In genomic region chr6:148430897-148431296, GRCh38 we compare ENCODE assay signal across 26 cellular contexts.
A peak's percentile ranks its signal among the peaks of the same experiment; 100 is the strongest.
DNase-seq lines count a peak whose midpoint lies in the region; ATAC-seq and TF ChIP-seq lines count a peak whose summit lies in the region.
"Had no signal": no experiment of that assay in that cellular context is flagged by ENCODE, and none has a peak within 500 bp of the region (broad histone marks: within the 10 kb centered on the region; RNA-seq: fewer than 3 reads in every experiment).

No MANE protein-coding gene starts in this region.

- H3K27me3 ChIP-seq in esophagus (ENCODE audit: control insufficient read depth in 1 of 2, insufficient read depth in 2 of 2, low read length in 2 of 2) (no peaks in the 10 kb centered on the region), vagina (no peaks in the 10 kb centered on the region)
- H3K27me3 ChIP-seq: brain microvascular endothelial cell, tibial nerve had no signal

- no peak for TF ChIP-seq POLR2A in vagina (IDR thresholded peaks at IDR 0.05)

- H3K36me3 ChIP-seq in esophagus (ENCODE audit: control insufficient read depth in 2 of 2, insufficient read depth in 2 of 2, low read length in 1 of 2) (peaks cover 0 to 2% of the 10 kb centered on the region in 2 donors), vagina (no peaks in the 10 kb centered on the region)
- H3K36me3 ChIP-seq: brain microvascular endothelial cell, tibial nerve had no signal

- intact Hi-C loops in left ventricle myocardium superior (cut with micrococcal nuclease) (no loop called here), Right ventricle myocardium superior (cut with DNase I) (no loop called here), vagina (cut with DNase I) (no loop called here)

- H3K4me3 ChIP-seq in esophagus (ENCODE audit: low read depth in 1 of 2, low read length in 2 of 2) = no peak overlapping the region
- H3K4me3 ChIP-seq in vagina = no peak overlapping the region
- H3K4me3 ChIP-seq: mucosa of descending colon, psoas muscle, tibial nerve had no signal

- H3K4me1 ChIP-seq in esophagus (ENCODE audit: control insufficient read depth in 2 of 2, insufficient read depth in 2 of 2, low read length in 1 of 2) = peaks cover 3 to 5% of the 10 kb centered on the region in 2 donors
- peaks cover 18% of the 10 kb centered on the region for H3K4me1 ChIP-seq in vagina

- WGBS in esophagus, 2 donors = 92 to 95% methylated on average over 8 of the region's 8 CpGs

- H3K9me3 ChIP-seq in esophagus (ENCODE audit: control insufficient read depth in 2 of 2, insufficient read depth in 1 of 2, low read depth in 1 of 2, low read length in 1 of 2) (no peaks in the 10 kb centered on the region), vagina (no peaks in the 10 kb centered on the region)
- H3K9me3 ChIP-seq: mucosa of descending colon, psoas muscle, tibial nerve had no signal

- ATAC-seq in left ventricle myocardium superior (peak; percentile 24), Right ventricle myocardium superior (ENCODE audit: poor library complexity) (no peak)
- ATAC-seq: activated CD8-positive, alpha-beta T cell treated with anti-CD3 and anti-CD28 coated beads, Interleukin-2, amount 10 ng/mL, durations not matched to agents 7 days and 5 days; activated naive CD4-positive, alpha-beta T cell treated with anti-CD3 and anti-CD28 coated beads, Interleukin-2, amount 50 U/mL, for 72 hours; activated T-helper 17 cell treated with anti-CD3 and anti-CD28 coated beads, Interleukin-2, amount 50 U/mL, for 72 hours; HCT116; left cardiac atrium; mucosa of descending colon; psoas muscle had no signal

- DNase-seq in left ventricle myocardium superior (no peak), Right ventricle myocardium superior (no peak), NCI-H2227 (lab: John Stamatoyannopoulos, UW; ENCODE audit: unreplicated experiment) (peak; percentile 65), vagina (ENCODE audit: extremely low spot score in 2 of 2) (no peak), activated gamma-delta T cell (lab: John Stamatoyannopoulos, UW) (no peak), AG08395 (ENCODE audit: low spot score) (no peak), NCI-H1436 (lab: John Stamatoyannopoulos, UW) (no peak)
- DNase-seq: activated CD4-positive, alpha-beta T cell treated with anti-CD3 and anti-CD28 coated beads for 4 hours; activated CD8-positive, alpha-beta T cell treated with anti-CD3 and anti-CD28 coated beads, Interleukin-2, amount 10 ng/mL, durations not matched to agents 7 days and 5 days; amygdala; brain microvascular endothelial cell; CD8-positive, alpha-beta memory T cell; hippocampal formation; left cardiac atrium; mammary epithelial cell; mucosa of descending colon; occipital lobe; psoas muscle; stimulated activated CD4-positive, alpha-beta T cell treated with anti-CD3 and anti-CD28 coated beads, Interleukin-4, amount 100 ng/mL, for 24 hours; T1000 had no signal

- TF ChIP-seq CTCF in vagina (IDR thresholded peaks at IDR 0.05) = no peak

- H3K27ac ChIP-seq in esophagus (ENCODE audit: low read depth in 2 of 2, low read length in 1 of 2) (peak overlapping the region; percentile 17 to 57), vagina (peak overlapping the region; percentile 5)
- H3K27ac ChIP-seq: brain microvascular endothelial cell, psoas muscle, tibial nerve, VCaP had no signal
